Comparison of ENCODE assay signal across 2 cellular contexts in genomic region chr9:129465834-129466535, GRCh38.
TF ChIP-seq lines count a peak whose summit lies in the region.

No MANE protein-coding gene starts in this region.

TF ChIP-seq in HCT116, 20 proteins besides CTCF, POLR2A, EP300 and RAD21:
- TF ChIP-seq ATF3 (IDR thresholded peaks at IDR 0.05) (no peak), ZFX (IDR thresholded peaks at IDR 0.05) (no peak), SRF (IDR thresholded peaks at IDR 0.05; ENCODE audit: low read depth) (no peak), CEBPB (IDR thresholded peaks at IDR 0.05; ENCODE audit: low read depth) (no peak), POLR2AphosphoS5 (IDR thresholded peaks at IDR 0.05; ENCODE audit: low read depth, low read length) (no peak), SP1 (IDR thresholded peaks at IDR 0.05; ENCODE audit: low read depth) (no peak)

TF ChIP-seq in SK-N-SH, 30 proteins besides CTCF, POLR2A, EP300 and RAD21 (continued from another document):
- TF ChIP-seq IRF3 (IDR thresholded peaks at IDR 0.05; ENCODE audit: low read depth, low read length) (no peak), USF1 (IDR thresholded peaks at IDR 0.05; ENCODE audit: borderline replicate concordance, low read depth) (no peak), RFX5 (IDR thresholded peaks at IDR 0.05; ENCODE audit: low read length) (no peak), POLR2AphosphoS5 (IDR thresholded peaks at IDR 0.05; ENCODE audit: low read depth, low read length) (no peak), REST (IDR thresholded peaks at IDR 0.05; ENCODE audit: low read depth, low read length) (no peak)
